In the genomic region with DNA sequence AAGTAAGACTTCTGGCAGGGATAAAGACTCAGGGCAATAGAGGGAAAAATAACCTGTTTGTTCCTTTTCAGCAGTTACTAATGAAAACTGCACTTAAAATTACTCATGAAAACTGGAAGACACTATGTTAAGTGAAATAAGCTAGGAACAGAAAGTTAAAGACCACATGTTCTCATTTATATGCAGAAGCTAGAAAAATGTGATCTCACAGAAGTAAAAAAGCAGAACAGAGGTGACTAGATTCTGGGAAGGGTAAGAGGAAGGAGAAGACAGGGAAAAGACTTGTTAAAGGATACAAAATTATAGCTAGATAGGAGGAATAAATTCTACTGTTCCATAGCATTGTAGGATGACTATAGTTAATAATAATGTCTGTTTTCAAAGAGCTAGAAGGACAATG, we compare ENCODE assay signal across 20 cellular contexts. TPM values are rescaled to one million over a fixed set of nuclear protein-coding genes. Genes with fewer than 3 reads are reported as not detected.
DNase-seq lines count a peak whose midpoint lies in the region; ATAC-seq, FAIRE-seq and TF ChIP-seq lines count a peak whose summit lies in the region.
"Had no signal": no experiment of that assay in that cellular context is flagged by ENCODE, and none has a peak within 500 bp of the region (broad histone marks: within the 10 kb centered on the region; RNA-seq: fewer than 3 reads in every experiment).

No MANE protein-coding gene starts in this region.

- H3K27ac Mint-ChIP-seq in CD14-positive monocyte (peak overlapping the region in 6 of 7 donors; percentile 3 to 82 (median 50)), T-helper 17 cell (peak overlapping the region; percentile 47), progenitor cell of endocrine pancreas (peak overlapping the region; percentile 5)
- H3K27ac Mint-ChIP-seq: CD4-positive, alpha-beta T cell; HFFc6 had no signal

- no peak for ATAC-seq in T-helper 17 cell
- no peak for ATAC-seq in GM18519 (IDR thresholded peaks at IDR 0.05; ENCODE audit: low FRiP score, unreplicated experiment)
- no peak for ATAC-seq in HG03469 (IDR thresholded peaks at IDR 0.05; ENCODE audit: unreplicated experiment)
- ATAC-seq: A549 had no signal

- no peaks in the 10 kb centered on the region for H3K27me3 Mint-ChIP-seq in CD14-positive monocyte (ENCODE audit: low read depth in 3 of 3)
- no peaks in the 10 kb centered on the region for H3K27me3 Mint-ChIP-seq in T-helper 17 cell
- H3K27me3 Mint-ChIP-seq in progenitor cell of endocrine pancreas = no peaks in the 10 kb centered on the region
- H3K27me3 Mint-ChIP-seq: CD4-positive, alpha-beta T cell; IgD-negative memory B cell had no signal

- H3K4me1 Mint-ChIP-seq in CD14-positive monocyte (peaks cover 6% of the 10 kb centered on the region), T-helper 17 cell (peaks cover 14% of the 10 kb centered on the region), progenitor cell of endocrine pancreas (ENCODE audit: low read depth) (no peaks in the 10 kb centered on the region)

- intact Hi-C loops in CD14-positive monocyte (cut with micrococcal nuclease) = no loop called here

- DNase-seq in CD14-positive monocyte (ENCODE audit: low spot score) (no peak), GM12891 (ENCODE audit: insufficient read length, low spot score) (no peak), T-helper 17 cell (no peak), progenitor cell of endocrine pancreas (ENCODE audit: low spot score, unreplicated experiment) (no peak), HUDEP-2 (lab: John Stamatoyannopoulos, UW; ENCODE audit: unreplicated experiment in 76 of 76) (no peak)
- DNase-seq: Calu3; CD4-positive, alpha-beta T cell; DMS 273 treated with DMSO at 0.1 percent for 48 hours; HCEC 1CT; HFFc6; KG1 had no signal

- no peaks in the 10 kb centered on the region for H3K9me3 ChIP-seq in T-helper 17 cell (ENCODE audit: control insufficient read depth, low read length, poor library complexity, severe bottlenecking)
- H3K9me3 ChIP-seq: A549, BLaER1 had no signal

- no peak for TF ChIP-seq CTCF in CD14-positive monocyte (IDR thresholded peaks at IDR 0.05)
- no peak for TF ChIP-seq CTCF in progenitor cell of endocrine pancreas (IDR thresholded peaks at IDR 0.05; ENCODE audit: unreplicated experiment)

- peaks cover 72 to 94% of the 10 kb centered on the region in 2 donors for H3K36me3 Mint-ChIP-seq in CD14-positive monocyte
- H3K36me3 Mint-ChIP-seq in T-helper 17 cell (ENCODE audit: low read depth) = peaks cover 16% of the 10 kb centered on the region
- peaks cover 12% of the 10 kb centered on the region for H3K36me3 Mint-ChIP-seq in progenitor cell of endocrine pancreas (ENCODE audit: insufficient read depth)

- peak; percentile 13 for FAIRE-seq in GM12891 (lab: Jason Lieb, UNC)
- FAIRE-seq: A549, GM18507, H1 had no signal

- H3K9me3 Mint-ChIP-seq in CD14-positive monocyte (no peaks in the 10 kb centered on the region), progenitor cell of endocrine pancreas (ENCODE audit: low read depth) (no peaks in the 10 kb centered on the region)
- H3K9me3 Mint-ChIP-seq: CD4-positive, alpha-beta T cell; HFFc6; IgD-negative memory B cell had no signal

- no peak for TF ChIP-seq POLR2A in GM12891 (IDR thresholded peaks at IDR 0.05; ENCODE audit: low read depth, low read length)

- H3K4me3 Mint-ChIP-seq in CD14-positive monocyte = no peak overlapping the region
- H3K4me3 Mint-ChIP-seq in T-helper 17 cell = no peak overlapping the region
- H3K4me3 Mint-ChIP-seq in progenitor cell of endocrine pancreas (ENCODE audit: low read depth) = no peak overlapping the region
- H3K4me3 Mint-ChIP-seq: CD4-positive, alpha-beta T cell; HFFc6; IgD-negative memory B cell had no signal

TF ChIP-seq in GM12891, 5 proteins besides CTCF, POLR2A, EP300 and RAD21:
- TF ChIP-seq POLR2AphosphoS5 (IDR thresholded peaks at IDR 0.05; ENCODE audit: low read depth, low read length) (no peak), POU2F2 (IDR thresholded peaks at IDR 0.05; ENCODE audit: low read depth, low read length) (no peak), SPI1 (IDR thresholded peaks at IDR 0.05; ENCODE audit: low read depth, low read length) (no peak), TAF1 (IDR thresholded peaks at IDR 0.05; ENCODE audit: low read depth, low read length) (no peak), PAX5 (IDR thresholded peaks at IDR 0.05; ENCODE audit: insufficient read depth, low read length, severe bottlenecking) (no peak)

RNA-seq across cellular contexts. Expression of a gene that starts 22.2 kb away (rescaled TPM):
- polyA plus RNA-seq in CD14-positive monocyte = 10 to 100 TPM; 12.9 to 17.7 TPM
- 12.1 TPM for polyA plus RNA-seq in GM12891 (2012; ENCODE audit: low read depth, missing spikeins)
- total RNA-seq in T-helper 17 cell (10 to 100 TPM; 12.8 to 15.7 TPM), progenitor cell of endocrine pancreas (17.6 and 18.6 TPM in 2 replicates)

RNA-seq across cellular contexts. Expression of a gene that starts 22.6 kb away (rescaled TPM):
- polyA plus RNA-seq in CD14-positive monocyte = 10 to 100 TPM; 23.0 to 26.2 TPM
- polyA plus RNA-seq in GM12891 (2012; ENCODE audit: low read depth, missing spikeins) = 22.0 TPM
- 10 to 100 TPM; 22.0 to 24.4 TPM for total RNA-seq in T-helper 17 cell
- 43.9 and 45.4 TPM in 2 replicates for total RNA-seq in progenitor cell of endocrine pancreas

RNA-seq across cellular contexts. Expression of a gene that starts 33.7 kb away (rescaled TPM):
- not detected for polyA plus RNA-seq in CD14-positive monocyte
- not detected for polyA plus RNA-seq in GM12891 (2012; ENCODE audit: low read depth, missing spikeins)
- total RNA-seq in T-helper 17 cell (not detected), progenitor cell of endocrine pancreas (not detected in 2 replicates)
- total RNA-seq: CD4-positive, alpha-beta T cell; H1; HT-29 had no signal
- polyA plus RNA-seq: AG04450, IgD-negative memory B cell had no signal

RNA-seq across cellular contexts. Expression of a gene that starts 51.3 kb away (rescaled TPM):
- polyA plus RNA-seq in CD14-positive monocyte = not detected
- polyA plus RNA-seq in GM12891 (2012; ENCODE audit: low read depth, missing spikeins) = not detected
- total RNA-seq in T-helper 17 cell (not detected), progenitor cell of endocrine pancreas (not detected in 2 replicates)
- total RNA-seq: H1, HFFc6, HT-29 had no signal
- polyA plus RNA-seq: AG04450, H1 had no signal
